In the genomic region with DNA sequence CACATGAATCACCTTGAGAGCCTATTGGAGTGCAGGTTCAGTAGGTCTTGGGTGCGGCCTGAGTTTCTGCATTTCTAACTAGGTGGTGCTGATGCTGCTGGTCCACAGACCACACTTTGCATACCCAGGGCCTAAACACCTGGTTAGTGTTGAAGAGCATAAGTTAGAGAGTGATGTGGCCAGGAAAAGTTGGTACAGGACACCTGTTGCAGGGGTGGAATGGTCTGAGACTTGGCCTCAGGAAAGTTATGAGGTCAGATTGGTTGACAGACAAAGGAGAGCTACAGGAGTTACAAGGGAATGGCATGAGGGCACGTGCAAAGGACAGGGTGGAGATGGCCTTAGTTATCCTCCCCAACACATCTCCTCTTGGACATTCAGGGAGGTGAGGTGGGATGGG, we compare ENCODE assay signal across 30 cellular contexts.
"Had no signal": no experiment of that assay in that cellular context is flagged by ENCODE, and none has a peak within 500 bp of the region (broad histone marks: within the 10 kb centered on the region; RNA-seq: fewer than 3 reads in every experiment).

No MANE protein-coding gene starts in this region.

- H3K36me3 ChIP-seq: adrenal gland, brain microvascular endothelial cell, breast epithelium had no signal

- H3K4me3 ChIP-seq: adrenal gland, ascending aorta, body of pancreas, breast epithelium had no signal

- H3K27ac ChIP-seq: adrenal gland, ascending aorta, body of pancreas, brain microvascular endothelial cell, breast epithelium had no signal

- H3K4me1 ChIP-seq: adrenal gland, ascending aorta, body of pancreas, breast epithelium had no signal

- H3K27me3 ChIP-seq: adrenal gland, ascending aorta, body of pancreas, brain microvascular endothelial cell had no signal

- DNase-seq: activated effector memory CD4-positive, alpha-beta T cell treated with anti-CD3 and anti-CD28 coated beads, Interleukin-2, amount 50 U/mL, for 16 hours; activated effector memory CD4-positive, alpha-beta T cell treated with Interleukin-2 at 50 U/mL for 16 hours; activated gamma-delta T cell; activated gamma-delta T cell treated with Interleukin-2 at 50 U/mL for 16 hours; activated naive CD4-positive, alpha-beta T cell; activated naive CD4-positive, alpha-beta T cell treated with anti-CD3 and anti-CD28 coated beads for 36 hours; activated naive CD4-positive, alpha-beta T cell treated with anti-CD3 and anti-CD28 coated beads, Interleukin-2, amount 10 ng/mL, durations not matched to agents 7 days and 5 days; activated naive CD4-positive, alpha-beta T cell treated with anti-CD3 and anti-CD28 coated beads, Interleukin-2, amount 50 U/mL, for 16 hours; activated naive CD4-positive, alpha-beta T cell treated with Interleukin-2 at 50 U/mL for 16 hours; activated naive CD8-positive, alpha-beta T cell treated with anti-CD3 and anti-CD28 coated beads for 36 hours; activated naive CD8-positive, alpha-beta T cell treated with anti-CD3 and anti-CD28 coated beads, Interleukin-2, amount 10 ng/mL, durations not matched to agents 7 days and 5 days; activated naive CD8-positive, alpha-beta T cell treated with anti-CD3 and anti-CD28 coated beads, Interleukin-2, amount 50 U/mL, for 24 hours; activated T-cell treated with anti-CD3 and anti-CD28 coated beads, Interleukin-2, amount 50 U/mL, for 24 hours; activated T-cell treated with anti-CD3 and anti-CD28 coated beads, Interleukin-2, amount 50 U/mL, for 4 hours; activated T-cell treated with anti-CD3 and anti-CD28 coated beads, Interleukin-2, amount 50 U/mL, for 48 hours; activated T-cell treated with anti-CD3 and anti-CD28 coated beads, Interleukin-2, amount 50 U/mL, for 72 hours; adrenal gland; amniotic stem cell; amygdala; anterior cingulate cortex; aorta; body of pancreas; brain microvascular endothelial cell; caudate nucleus; central memory CD4-positive, alpha-beta T cell; cerebellar nuclear complex had no signal

- ATAC-seq: activated naive CD4-positive, alpha-beta T cell treated with anti-CD3 and anti-CD28 coated beads, Interleukin-2, amount 50 U/mL, for 72 hours; activated naive CD8-positive, alpha-beta T cell treated with anti-CD3 and anti-CD28 coated beads, Interleukin-2, amount 50 U/mL, for 24 hours; activated T-cell treated with anti-CD3 and anti-CD28 coated beads, Interleukin-2, amount 50 U/mL, for 4 hours; activated T-cell treated with anti-CD3 and anti-CD28 coated beads, Interleukin-2, amount 50 U/mL, for 72 hours; activated T-helper 17 cell treated with anti-CD3 and anti-CD28 coated beads, Interleukin-2, amount 50 U/mL, for 72 hours; body of pancreas had no signal

- H3K9me3 ChIP-seq: adrenal gland, ascending aorta, body of pancreas, breast epithelium had no signal
